ENCODE assay signal across 24 cellular contexts in the genomic region with DNA sequence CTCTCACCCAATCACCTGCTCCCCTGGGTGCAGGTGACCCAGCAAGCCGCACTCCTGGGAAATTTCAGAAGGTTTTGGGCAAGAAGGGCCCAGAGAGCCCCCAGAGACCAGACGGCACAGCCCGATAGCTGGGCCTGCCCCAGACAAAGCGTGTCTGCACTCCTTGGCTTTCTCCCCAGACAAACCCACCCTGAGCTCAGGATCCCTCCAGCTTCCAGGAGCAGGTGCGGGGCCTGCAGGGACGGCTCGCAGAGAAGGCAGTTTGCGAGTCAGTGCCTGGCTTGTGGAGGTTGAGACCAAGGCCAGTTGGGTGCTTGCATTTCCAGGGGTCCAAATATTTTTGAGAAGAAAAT. TPM values are rescaled to one million over a fixed set of nuclear protein-coding genes. Genes with fewer than 3 reads are reported as not detected.
DNase-seq lines count a peak whose midpoint lies in the region; ATAC-seq and TF ChIP-seq lines count a peak whose summit lies in the region.
"Had no signal": no experiment of that assay in that cellular context is flagged by ENCODE, and none has a peak within 500 bp of the region (broad histone marks: within the 10 kb centered on the region; RNA-seq: fewer than 3 reads in every experiment).

No MANE protein-coding gene starts in this region.

- no peak for TF ChIP-seq POLR2A in esophagus muscularis mucosa (IDR thresholded peaks at IDR 0.05; ENCODE audit: low read depth)

- no peak overlapping the region for H3K4me3 Mint-ChIP-seq in memory B cell
- H3K4me3 Mint-ChIP-seq: CD8-positive, alpha-beta memory T cell had no signal

- peaks cover 9% of the 10 kb centered on the region for H3K4me1 Mint-ChIP-seq in memory B cell

- H3K9me3 ChIP-seq in SK-N-MC (ENCODE audit: low read depth, low read length) (no peaks in the 10 kb centered on the region), esophagus muscularis mucosa (no peaks in the 10 kb centered on the region)

- DNase-seq in NCI-H2171 treated with DMSO at 0.1 percent for 48 hours (lab: John Stamatoyannopoulos, UW) (peak; percentile 35), NCI-H2171 (lab: John Stamatoyannopoulos, UW) (no peak), SK-N-MC (ENCODE audit: low read depth, low spot score) (no peak), memory B cell (ENCODE audit: low spot score in 2 of 2) (no peak), esophagus muscularis mucosa (ENCODE audit: extremely low spot score) (no peak), SHP77 treated with DMSO at 0.1 percent for 48 hours (lab: John Stamatoyannopoulos, UW) (no peak), nucleus accumbens (lab: John Stamatoyannopoulos, UW) (no peak), iPS-NIHi11 (ENCODE audit: low spot score) (no peak)
- DNase-seq: ACHN; Calu3; DMS153; MM.1S; NCI-H1092; NCI-H1436; NCI-H187 treated with DMSO at 0.1 percent for 48 hours; NCI-H2107; NCI-H2227 treated with DMSO at 0.1 percent for 48 hours; NCI-H510A; NK-92 treated with Interleukin-12 subunit alpha and Interleukin-12 subunit beta, amount 100 ng/mL, for 24 hours; OCI-M1 had no signal

- TF ChIP-seq CTCF in esophagus muscularis mucosa (IDR thresholded peaks at IDR 0.05) = no peak

- H3K9ac ChIP-seq in SK-N-MC (ENCODE audit: insufficient read length) = no peak overlapping the region

- H3K36me3 ChIP-seq in SK-N-MC (ENCODE audit: insufficient read depth, low read length) = peaks cover 7% of the 10 kb centered on the region; the same call in 1 of the 2 replicates
- H3K36me3 ChIP-seq in esophagus muscularis mucosa = peaks cover 0 to 26% (median 3%) of the 10 kb centered on the region in 4 donors

- H3K27ac ChIP-seq in SK-N-MC (peak overlapping the region; percentile 64; the same call in 1 of the 2 replicates), esophagus muscularis mucosa (replicated peaks in 1 of 4) (no peak overlapping the region)
- H3K27ac ChIP-seq: 22Rv1, C4-2B had no signal

- peaks cover 24% of the 10 kb centered on the region for H3K27me3 Mint-ChIP-seq in memory B cell

- no peaks in the 10 kb centered on the region for H3K9me3 Mint-ChIP-seq in memory B cell
- H3K9me3 Mint-ChIP-seq: CD8-positive, alpha-beta memory T cell had no signal

- no peak for TF ChIP-seq EP300 in esophagus muscularis mucosa (IDR thresholded peaks at IDR 0.05)

- no peaks in the 10 kb centered on the region for H3K36me3 Mint-ChIP-seq in memory B cell
- H3K36me3 Mint-ChIP-seq: CD8-positive, alpha-beta memory T cell had no signal

- H3K27me3 ChIP-seq in esophagus muscularis mucosa = peaks cover 0 to 12% (median 0%) of the 10 kb centered on the region in 4 donors

- no peak overlapping the region for H3K4me3 ChIP-seq in SK-N-MC
- no peak overlapping the region for H3K4me3 ChIP-seq in esophagus muscularis mucosa
- H3K4me3 ChIP-seq: K562 had no signal

- no peak overlapping the region for H3K27ac Mint-ChIP-seq in memory B cell

- peak; percentile 6 for ATAC-seq in memory B cell (ENCODE audit: low read depth)
- ATAC-seq: K562 had no signal

- H3K4me1 ChIP-seq in esophagus muscularis mucosa = peaks cover 16 to 69% (median 47%) of the 10 kb centered on the region in 4 donors

- 96% methylated on average over 6 of the region's 8 CpGs for WGBS in esophagus muscularis mucosa

- intact Hi-C loops in esophagus muscularis mucosa (cut with DNase I) = no loop called here

RNA-seq across cellular contexts. Expression of gene PDE9A, which starts 6.7 kb away (rescaled TPM):
- total RNA-seq in esophagus muscularis mucosa = 10 to 100 TPM; 29.2 to 68.4 (median 40.4) TPM
